27 cellular contexts compared by ENCODE assay signal in genomic region chr21:31589820-31590219, GRCh38.
"Had no signal": no experiment of that assay in that cellular context is flagged by ENCODE, and none has a peak within 500 bp of the region (broad histone marks: within the 10 kb centered on the region; RNA-seq: fewer than 3 reads in every experiment).

No MANE protein-coding gene starts in this region.

- H3K27me3 ChIP-seq: colonic mucosa, esophagus squamous epithelium, gastrocnemius medialis, heart right ventricle, left lung had no signal

- H3K36me3 ChIP-seq: colonic mucosa, esophagus squamous epithelium, gastrocnemius medialis, heart right ventricle, left lung, lower lobe of right lung had no signal

- H3K36me3 Mint-ChIP-seq: immature natural killer cell, mesothelial cell of epicardium had no signal

- H3K4me3 ChIP-seq: colonic mucosa, esophagus squamous epithelium, gastrocnemius medialis, heart right ventricle, left lung, lower lobe of right lung, mucosa of descending colon had no signal

- ATAC-seq: effector memory CD8-positive, alpha-beta T cell; esophagus mucosa; gastrocnemius medialis; heart right ventricle; left cardiac atrium; left lung; left ventricle myocardium superior; lower lobe of right lung; mucosa of descending colon had no signal

- H3K27ac ChIP-seq: colonic mucosa, epithelial cell of prostate, esophagus squamous epithelium, gastrocnemius medialis, heart right ventricle, left lung, lower lobe of right lung had no signal

- H3K27ac Mint-ChIP-seq: dendritic cell treated with granulocyte-macrophage colony-stimulating factor and Interleukin-4, amounts not matched to agents 40 ng/mL and 50 ng/mL, for 4 days; effector memory CD8-positive, alpha-beta T cell; endodermal cell; immature natural killer cell; mesothelial cell of epicardium had no signal

- H3K4me1 Mint-ChIP-seq: immature natural killer cell, mesothelial cell of epicardium had no signal

- DNase-seq: colonic mucosa; cortex of kidney; effector CD8-positive, alpha-beta T cell; effector memory CD8-positive, alpha-beta T cell; endodermal cell; erythroblast; esophagus squamous epithelium; foreskin fibroblast; foreskin melanocyte; gastrocnemius medialis; glutamatergic neuron; head of caudate nucleus; heart right ventricle; hypothalamus; immature natural killer cell; islet precursor cell; left cardiac atrium; left lung; left ventricle myocardium superior; lower lobe of right lung; mesenchymal stem cell; mucosa of descending colon had no signal

- H3K9me3 Mint-ChIP-seq: dendritic cell treated with granulocyte-macrophage colony-stimulating factor and Interleukin-4, amounts not matched to agents 40 ng/mL and 50 ng/mL, for 4 days; effector memory CD8-positive, alpha-beta T cell; endodermal cell; immature natural killer cell; mesothelial cell of epicardium had no signal

- H3K4me3 Mint-ChIP-seq: dendritic cell treated with granulocyte-macrophage colony-stimulating factor and Interleukin-4, amounts not matched to agents 40 ng/mL and 50 ng/mL, for 4 days; effector memory CD8-positive, alpha-beta T cell; endodermal cell; immature natural killer cell; mesothelial cell of epicardium had no signal

- H3K9me3 ChIP-seq: colonic mucosa, esophagus squamous epithelium, gastrocnemius medialis, heart right ventricle, left lung, lower lobe of right lung, mucosa of descending colon had no signal

- H3K4me1 ChIP-seq: colonic mucosa, esophagus squamous epithelium, gastrocnemius medialis, left lung, lower lobe of right lung had no signal

- FAIRE-seq: endometrium had no signal
